In the genomic region with DNA sequence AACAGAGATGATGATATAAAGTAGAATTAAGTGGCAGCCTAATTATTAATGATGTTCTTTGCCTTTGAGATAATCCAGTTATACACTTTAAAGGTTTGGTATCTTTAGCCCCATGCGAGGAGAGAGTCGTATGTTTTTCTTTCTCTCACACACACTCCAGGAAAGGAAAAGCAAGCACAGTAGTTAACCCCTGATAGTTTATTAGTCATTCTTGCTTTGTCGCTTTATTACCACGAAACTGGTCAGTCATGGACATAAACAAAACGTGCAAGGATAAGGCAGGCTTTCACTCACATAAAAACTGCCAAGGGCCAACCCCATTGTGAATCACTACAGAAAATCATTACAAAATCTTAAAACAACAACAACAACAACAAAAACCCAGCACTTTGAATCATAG, we compare ENCODE assay signal across 19 cellular contexts.
DNase-seq lines count a peak whose midpoint lies in the region; ATAC-seq, FAIRE-seq and TF ChIP-seq lines count a peak whose summit lies in the region.
"Had no signal": no experiment of that assay in that cellular context is flagged by ENCODE, and none has a peak within 500 bp of the region (broad histone marks: within the 10 kb centered on the region; RNA-seq: fewer than 3 reads in every experiment).

No MANE protein-coding gene starts in this region.

- no peak overlapping the region for H3K4me3 Mint-ChIP-seq in astrocyte (ENCODE audit: unreplicated experiment)
- no peak overlapping the region for H3K4me3 Mint-ChIP-seq in stimulated activated memory B cell treated with anti-CD40 and anti-IgM and Interleukin-4, amounts not matched to agents 10 μg/mL and 1 μg/mL and 100 μg/mL, for 72 hours
- H3K4me3 Mint-ChIP-seq: CD8-positive, alpha-beta T cell; HFFc6 had no signal

- H3K4me2 ChIP-seq in astrocyte (ENCODE audit: low read length): peak overlapping the region; percentile 38
- no peak overlapping the region for H3K4me2 ChIP-seq in fibroblast of lung (ENCODE audit: extremely low read depth, insufficient read depth, low read length)
- H3K4me2 ChIP-seq in mesenchymal stem cell (ENCODE audit: low read length, poor library complexity, severe bottlenecking): peak overlapping the region; percentile 45
- H3K4me2 ChIP-seq: BLaER1 treated with 17β-estradiol and CSF1 and Interleukin-3, amounts not matched to agents 10 nM and 100 nM had no signal

- no peak overlapping the region for H2BK120ac ChIP-seq in mesenchymal stem cell (ENCODE audit: low read depth, low read length)

- H3K4ac ChIP-seq in mesenchymal stem cell (ENCODE audit: low read depth in 1 of 2, low read length in 2 of 2): no peak overlapping the region

- 16% methylated on average over 5 of the region's 5 CpGs for WGBS in mesenchymal stem cell

- no peak overlapping the region for H3K14ac ChIP-seq in mesenchymal stem cell (ENCODE audit: low read length in 2 of 2)

- H3K79me2 ChIP-seq in astrocyte (ENCODE audit: insufficient read depth, low read length) (no peaks in the 10 kb centered on the region), fibroblast of lung (ENCODE audit: control insufficient read depth, insufficient read depth, low read length) (no peaks in the 10 kb centered on the region)

- ATAC-seq in stimulated activated memory B cell treated with anti-CD40 and anti-IgM and Interleukin-4, amounts not matched to agents 10 μg/mL and 1 μg/mL and 100 μg/mL, for 72 hours: no peak
- no peak for ATAC-seq in GM21737 (IDR thresholded peaks at IDR 0.05; ENCODE audit: unreplicated experiment)
- ATAC-seq: CD8-positive, alpha-beta T cell; HepG2 had no signal

- no peak overlapping the region for H3K18ac ChIP-seq in mesenchymal stem cell (ENCODE audit: low read depth in 1 of 2, low read length in 2 of 2)

- H2BK15ac ChIP-seq in mesenchymal stem cell (ENCODE audit: low read depth, poor library complexity, severe bottlenecking): no peak overlapping the region

- no peaks in the 10 kb centered on the region for H3K36me3 Mint-ChIP-seq in astrocyte (ENCODE audit: low read depth, unreplicated experiment)
- H3K36me3 Mint-ChIP-seq in stimulated activated memory B cell treated with anti-CD40 and anti-IgM and Interleukin-4, amounts not matched to agents 10 μg/mL and 1 μg/mL and 100 μg/mL, for 72 hours: no peaks in the 10 kb centered on the region
- H3K36me3 Mint-ChIP-seq: CD8-positive, alpha-beta T cell had no signal

- peaks cover 8% of the 10 kb centered on the region for H3K4me1 Mint-ChIP-seq in astrocyte (ENCODE audit: low read depth, unreplicated experiment)
- no peaks in the 10 kb centered on the region for H3K4me1 Mint-ChIP-seq in stimulated activated memory B cell treated with anti-CD40 and anti-IgM and Interleukin-4, amounts not matched to agents 10 μg/mL and 1 μg/mL and 100 μg/mL, for 72 hours

- H3K27ac Mint-ChIP-seq in astrocyte (ENCODE audit: unreplicated experiment): no peak overlapping the region
- H3K27ac Mint-ChIP-seq in stimulated activated memory B cell treated with anti-CD40 and anti-IgM and Interleukin-4, amounts not matched to agents 10 μg/mL and 1 μg/mL and 100 μg/mL, for 72 hours: no peak overlapping the region
- H3K27ac Mint-ChIP-seq: CD8-positive, alpha-beta T cell; HFFc6 had no signal

- no peaks in the 10 kb centered on the region for H3K27me3 Mint-ChIP-seq in astrocyte (ENCODE audit: low read depth, unreplicated experiment)
- no peaks in the 10 kb centered on the region for H3K27me3 Mint-ChIP-seq in stimulated activated memory B cell treated with anti-CD40 and anti-IgM and Interleukin-4, amounts not matched to agents 10 μg/mL and 1 μg/mL and 100 μg/mL, for 72 hours

- DNase-seq in H4 (ENCODE audit: low spot score) (peak; percentile 47), astrocyte (ENCODE audit: low read depth) (peak; percentile 17), fibroblast of lung (ENCODE audit: low read depth in 2 of 2) (peak; percentile 30 to 70), mesenchymal stem cell (peak; percentile 58), NCI-H510A treated with DMSO at 0.1 percent for 48 hours (lab: John Stamatoyannopoulos, UW) (no peak), RKO (ENCODE audit: low spot score) (no peak)
- DNase-seq: CD8-positive, alpha-beta T cell; DMS79; H7; HFFc6; KG1; MV-4-11; NCI-H187 treated with DMSO at 0.1 percent for 48 hours; NCI-H69 had no signal

- H3K27me3 ChIP-seq in astrocyte (ENCODE audit: insufficient read depth, low read length) (no peaks in the 10 kb centered on the region), fibroblast of lung (ENCODE audit: control insufficient read depth, insufficient read depth, low read length) (no peaks in the 10 kb centered on the region), mesenchymal stem cell (ENCODE audit: control insufficient read depth in 1 of 2, insufficient read depth in 1 of 2, low read length in 2 of 2) (no peaks in the 10 kb centered on the region)
- H3K27me3 ChIP-seq: BLaER1 treated with 17β-estradiol and CSF1 and Interleukin-3, amounts not matched to agents 10 nM and 100 nM; SJSA1 had no signal

- H2AFZ ChIP-seq in astrocyte (ENCODE audit: low read depth, low read length) (peak overlapping the region; percentile 26), fibroblast of lung (ENCODE audit: low read length) (no peak overlapping the region), mesenchymal stem cell (ENCODE audit: low read depth, low read length) (no peak overlapping the region)

- H4K20me1 ChIP-seq in astrocyte (ENCODE audit: insufficient read depth, low read length) (no peaks in the 10 kb centered on the region), fibroblast of lung (ENCODE audit: control insufficient read depth, extremely low read depth, insufficient read depth, low read length) (no peaks in the 10 kb centered on the region)
- H4K20me1 ChIP-seq: BLaER1 treated with 17β-estradiol and CSF1 and Interleukin-3, amounts not matched to agents 10 nM and 100 nM had no signal

- H3K9me3 ChIP-seq in astrocyte (ENCODE audit: insufficient read depth, low read depth, low read length) (no peaks in the 10 kb centered on the region), fibroblast of lung (ENCODE audit: control insufficient read depth, insufficient read depth, low read depth, low read length) (no peaks in the 10 kb centered on the region), mesenchymal stem cell (ENCODE audit: control insufficient read depth, low read length) (no peaks in the 10 kb centered on the region)
- H3K9me3 ChIP-seq: BLaER1 treated with 17β-estradiol and CSF1 and Interleukin-3, amounts not matched to agents 10 nM and 100 nM; SJSA1 had no signal

- H3K27ac ChIP-seq in astrocyte (ENCODE audit: low read depth, low read length) (no peak overlapping the region), fibroblast of lung (ENCODE audit: insufficient read depth, low read length) (no peak overlapping the region), mesenchymal stem cell (ENCODE audit: low read length, poor library complexity, severe bottlenecking) (no peak overlapping the region)
- H3K27ac ChIP-seq: BLaER1 treated with 17β-estradiol and CSF1 and Interleukin-3, amounts not matched to agents 10 nM and 100 nM; SJSA1 had no signal

- no peak overlapping the region for H4K8ac ChIP-seq in mesenchymal stem cell (ENCODE audit: low read length)

- TF ChIP-seq CTCF in astrocyte (IDR thresholded peaks at IDR 0.05; ENCODE audit: insufficient read depth, low read depth, low read length): no peak
- no peak for TF ChIP-seq CTCF in fibroblast of lung (conservative IDR thresholded peaks at IDR 0.05 in 1 of 2, IDR thresholded peaks at IDR 0.05 in 1 of 2; ENCODE audit: low read depth in 1 of 2, low read length in 2 of 2)

- H3K4me3 ChIP-seq in astrocyte (ENCODE audit: insufficient read depth, low read depth, low read length): peak overlapping the region; percentile 37
- H3K4me3 ChIP-seq in fibroblast of lung (replicated peaks in 1 of 4; ENCODE audit: control extremely low read depth in 1 of 4, insufficient read depth in 1 of 4, low read depth in 3 of 4, low read length in 4 of 4): no peak overlapping the region
- H3K4me3 ChIP-seq in mesenchymal stem cell (ENCODE audit: insufficient read depth in 1 of 2, low read depth in 1 of 2, low read length in 2 of 2): no peak overlapping the region
- H3K4me3 ChIP-seq: BLaER1 treated with 17β-estradiol and CSF1 and Interleukin-3, amounts not matched to agents 10 nM and 100 nM; SJSA1 had no signal

- no peaks in the 10 kb centered on the region for H3K4me1 ChIP-seq in astrocyte (ENCODE audit: insufficient read depth, low read length)
- no peaks in the 10 kb centered on the region for H3K4me1 ChIP-seq in fibroblast of lung (ENCODE audit: control insufficient read depth, extremely low read depth, insufficient read depth, low read length)
- no peaks in the 10 kb centered on the region for H3K4me1 ChIP-seq in mesenchymal stem cell (ENCODE audit: control insufficient read depth, insufficient read depth, low read depth, low read length)
- H3K4me1 ChIP-seq: SJSA1 had no signal

- H4K91ac ChIP-seq in mesenchymal stem cell (ENCODE audit: low read length): no peak overlapping the region

- H3K23ac ChIP-seq in mesenchymal stem cell (ENCODE audit: low read length in 2 of 2): no peak overlapping the region

- H3K36me3 ChIP-seq in astrocyte (ENCODE audit: insufficient read depth, low read length) (no peaks in the 10 kb centered on the region), fibroblast of lung (ENCODE audit: control insufficient read depth, insufficient read depth, low read length) (no peaks in the 10 kb centered on the region), mesenchymal stem cell (ENCODE audit: control insufficient read depth in 1 of 2, insufficient read depth in 2 of 2, low read depth in 1 of 2, low read length in 2 of 2) (no peaks in the 10 kb centered on the region)
- H3K36me3 ChIP-seq: BLaER1 treated with 17β-estradiol and CSF1 and Interleukin-3, amounts not matched to agents 10 nM and 100 nM; SJSA1 had no signal

- H2AK5ac ChIP-seq in mesenchymal stem cell (ENCODE audit: low read length, severe bottlenecking): no peak overlapping the region

- H3K9ac ChIP-seq in astrocyte (ENCODE audit: low read length): no peak overlapping the region
- H3K9ac ChIP-seq in fibroblast of lung (ENCODE audit: insufficient read depth, low read length): no peak overlapping the region
- no peak overlapping the region for H3K9ac ChIP-seq in mesenchymal stem cell (ENCODE audit: low read length)
- H3K9ac ChIP-seq: BLaER1 treated with 17β-estradiol and CSF1 and Interleukin-3, amounts not matched to agents 10 nM and 100 nM had no signal

- no peaks in the 10 kb centered on the region for H3K79me1 ChIP-seq in mesenchymal stem cell (replicated peaks; ENCODE audit: low read length, poor library complexity, severe bottlenecking)

- no peak overlapping the region for H2BK12ac ChIP-seq in mesenchymal stem cell (ENCODE audit: low read length in 2 of 2)

- no peaks in the 10 kb centered on the region for H3K9me3 Mint-ChIP-seq in astrocyte (ENCODE audit: unreplicated experiment)
- H3K9me3 Mint-ChIP-seq in stimulated activated memory B cell treated with anti-CD40 and anti-IgM and Interleukin-4, amounts not matched to agents 10 μg/mL and 1 μg/mL and 100 μg/mL, for 72 hours: no peaks in the 10 kb centered on the region
- H3K9me3 Mint-ChIP-seq: CD8-positive, alpha-beta T cell had no signal

- no peak overlapping the region for H2BK5ac ChIP-seq in mesenchymal stem cell (ENCODE audit: low read depth, low read length, poor library complexity, severe bottlenecking)

- no peak for FAIRE-seq in astrocyte (lab: Jason Lieb, UNC)
- FAIRE-seq: HepG2 had no signal

Comparison
In these comparisons a context has a peak if more than half of its experiments do, and no peak if none do; other contexts are left out.
1. DNase-seq: peak in H4 (single experiment), astrocyte (single experiment), fibroblast of lung (2 of 2) and mesenchymal stem cell (single experiment); none in NCI-H510A treated with DMSO at 0.1 percent for 48 hours (single experiment) and RKO (single experiment).